24 cellular contexts compared by ENCODE assay signal in the genomic region with DNA sequence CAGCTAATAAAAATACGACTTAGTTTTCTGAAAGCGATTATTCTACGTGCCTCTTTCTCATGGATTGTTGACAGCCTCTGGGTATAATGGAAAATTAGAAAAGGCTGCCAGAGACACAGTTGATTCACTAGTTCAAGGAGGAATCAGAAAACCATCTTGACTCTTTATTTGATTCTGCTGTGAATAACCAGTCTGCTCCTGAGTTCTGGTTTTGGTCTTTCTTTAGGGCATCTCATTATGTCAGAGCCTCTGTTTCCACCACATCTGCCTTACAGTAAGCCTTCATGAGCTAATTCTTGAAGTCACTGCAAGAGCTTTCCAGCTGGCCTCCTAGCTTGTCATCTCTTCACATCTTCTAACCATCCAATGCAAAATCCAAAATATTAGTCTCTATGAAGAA.
DNase-seq lines count a peak whose midpoint lies in the region; TF ChIP-seq lines count a peak whose summit lies in the region.
"Had no signal": no experiment of that assay in that cellular context is flagged by ENCODE, and none has a peak within 500 bp of the region (broad histone marks: within the 10 kb centered on the region; RNA-seq: fewer than 3 reads in every experiment).

No MANE protein-coding gene starts in this region.

- H3K36me3 Mint-ChIP-seq in nephron progenitor cell (ENCODE audit: low read depth): no peaks in the 10 kb centered on the region
- H3K36me3 Mint-ChIP-seq: CD8-positive, alpha-beta T cell had no signal

- H3K27ac ChIP-seq in substantia nigra (ENCODE audit: low read depth, low read length, poor library complexity, severe bottlenecking): peak overlapping the region; percentile 32
- H3K27ac ChIP-seq: 22Rv1; A549; BLaER1 treated with 17β-estradiol and CSF1 and Interleukin-3, amounts not matched to agents 10 nM and 100 nM; C4-2B had no signal

- TF ChIP-seq CTCF in nephron progenitor cell (IDR thresholded peaks at IDR 0.05): no peak

- H3K4me3 Mint-ChIP-seq in nephron progenitor cell: no peak overlapping the region
- H3K4me3 Mint-ChIP-seq: B cell; CD4-positive, alpha-beta T cell; CD8-positive, alpha-beta T cell had no signal

- H3K27ac Mint-ChIP-seq in nephron progenitor cell: no peak overlapping the region
- H3K27ac Mint-ChIP-seq: B cell; CD4-positive, alpha-beta T cell; CD8-positive, alpha-beta T cell had no signal

- DNase-seq in NCI-H82 (lab: John Stamatoyannopoulos, UW): peak; percentile 28
- DNase-seq in NCI-H82 treated with DMSO at 0.1 percent for 48 hours (lab: John Stamatoyannopoulos, UW; ENCODE audit: unreplicated experiment): no peak
- peak; percentile 0 for DNase-seq in COLO829 (ENCODE audit: low spot score)
- DNase-seq in SK-N-DZ (ENCODE audit: low spot score): peak; percentile 83
- no peak for DNase-seq in substantia nigra (lab: John Stamatoyannopoulos, UW)
- DNase-seq in nephron progenitor cell: no peak
- no peak for DNase-seq in NCI-H69 (lab: John Stamatoyannopoulos, UW)
- DNase-seq in NCI-H446 treated with DMSO at 0.1 percent for 48 hours (lab: John Stamatoyannopoulos, UW): no peak
- DNase-seq: AML-193; CD4-positive, alpha-beta T cell; CD8-positive, alpha-beta T cell; COR-L47; DMS 273 treated with DMSO at 0.1 percent for 48 hours; DMS153; DMS53; DMS79; DND-41; EL; GDM1 had no signal

- H3K9me3 Mint-ChIP-seq in nephron progenitor cell: no peaks in the 10 kb centered on the region

- H3K4me1 Mint-ChIP-seq in nephron progenitor cell: no peaks in the 10 kb centered on the region
- H3K4me1 Mint-ChIP-seq: B cell had no signal

- H3K27me3 Mint-ChIP-seq in nephron progenitor cell (ENCODE audit: low read depth, poor library complexity): peaks cover 3% of the 10 kb centered on the region
- H3K27me3 Mint-ChIP-seq: B cell; CD4-positive, alpha-beta T cell had no signal

Comparison
In these comparisons a context has a peak if more than half of its experiments do, and no peak if none do; other contexts are left out.
1. DNase-seq: peak in NCI-H82 (single experiment), COLO829 (single experiment) and SK-N-DZ (single experiment); none in NCI-H82 treated with DMSO at 0.1 percent for 48 hours (single experiment), substantia nigra (0 of 49), nephron progenitor cell (single experiment), NCI-H69 (single experiment) and NCI-H446 treated with DMSO at 0.1 percent for 48 hours (single experiment).